In genomic region chr6:126180585-126180984, GRCh38 we compare ENCODE assay signal across 1 cellular context.
TF ChIP-seq lines count a peak whose summit lies in the region.

No MANE protein-coding gene starts in this region.

TF ChIP-seq in HCT116, 20 proteins besides CTCF, POLR2A, EP300 and RAD21 (continued from another document):
- TF ChIP-seq EGR1 (IDR thresholded peaks at IDR 0.05; ENCODE audit: low read depth) (peak; percentile 21; the same call in 1 of the 2 replicates), CEBPB (IDR thresholded peaks at IDR 0.05; ENCODE audit: low read depth) (peak; percentile 91)
